Comparison of ENCODE assay signal across 8 cellular contexts in genomic region chr16:75648265-75649076, GRCh38. TPM values are rescaled to one million over a fixed set of nuclear protein-coding genes. Genes with fewer than 3 reads are reported as not detected.
DNase-seq lines count a peak whose midpoint lies in the region; ATAC-seq and TF ChIP-seq lines count a peak whose summit lies in the region.

No MANE protein-coding gene starts in this region.

- H3K4me1 ChIP-seq in A673 (ENCODE audit: insufficient read depth, low read length, poor library complexity, severe bottlenecking): peaks cover 27% of the 10 kb centered on the region

- intact Hi-C loops in A673 (cut with micrococcal nuclease; ENCODE audit: unreplicated experiment): loop anchor here (5.0 kb wide), 1 partner anchor 114 kb away; no protein-coding TSS in a partner anchor

- no peaks in the 10 kb centered on the region for H3K9me3 ChIP-seq in A673 (ENCODE audit: low read depth, low read length, poor library complexity, severe bottlenecking)

- H3K36me3 Mint-ChIP-seq in central memory CD8-positive, alpha-beta T cell (ENCODE audit: insufficient read depth): peaks cover 53% of the 10 kb centered on the region

- no peaks in the 10 kb centered on the region for H3K9me3 Mint-ChIP-seq in central memory CD8-positive, alpha-beta T cell

- H3K27ac ChIP-seq in A673 (ENCODE audit: low read depth, low read length, poor library complexity, severe bottlenecking): peak overlapping the region; percentile 86

- POLR2A ChIA-PET in A673 (lab: Charles Lee; ENCODE audit: low non-redundant PET): interaction anchor here (0.6 kb wide), 1 partner anchor 15 kb away, joined by 8 read pairs; no protein-coding TSS in a partner anchor

- ATAC-seq in GM18861 (IDR thresholded peaks at IDR 0.05; ENCODE audit: unreplicated experiment) (peak; percentile 21), HG03066 (IDR thresholded peaks at IDR 0.05; ENCODE audit: low read depth, unreplicated experiment) (peak; percentile 39)
- ATAC-seq in activated CD4-positive, CD25-positive, alpha-beta regulatory T cell treated with anti-CD3 and anti-CD28 coated beads, Interleukin-2, amount 50 U/mL, for 24 hours: peak; percentile 9 to 30
- ATAC-seq in central memory CD8-positive, alpha-beta T cell (replicated peaks; ENCODE audit: extremely low read depth, poor library complexity, severe bottlenecking): peak; percentile 51

- no peaks in the 10 kb centered on the region for H3K27me3 Mint-ChIP-seq in central memory CD8-positive, alpha-beta T cell

- CTCF ChIA-PET in A673 (lab: Charles Lee): no interaction called here

- peak overlapping the region; percentile 95 for H3K4me3 ChIP-seq in A673 (ENCODE audit: low read depth, low read length, poor library complexity, severe bottlenecking)
- peak overlapping the region; percentile 96 for H3K4me3 ChIP-seq in kidney epithelial cell (ENCODE audit: low read depth, low read length)

- H3K4me1 Mint-ChIP-seq in central memory CD8-positive, alpha-beta T cell: peaks cover 60% of the 10 kb centered on the region

- TF ChIP-seq CTCF in A673 (conservative IDR thresholded peaks at IDR 0.05; ENCODE audit: low read depth, low read length) (no peak), kidney epithelial cell (IDR thresholded peaks at IDR 0.05; ENCODE audit: insufficient read depth, low read length, poor library complexity, severe bottlenecking) (no peak)

- H3K27ac Mint-ChIP-seq in central memory CD8-positive, alpha-beta T cell (ENCODE audit: low read depth): peak overlapping the region; percentile 99

- H3K4me3 Mint-ChIP-seq in central memory CD8-positive, alpha-beta T cell: peak overlapping the region; percentile 81

- no peaks in the 10 kb centered on the region for H3K27me3 ChIP-seq in A673 (replicated peaks; ENCODE audit: insufficient read depth, low read depth, low read length, poor library complexity)
- no peaks in the 10 kb centered on the region for H3K27me3 ChIP-seq in kidney epithelial cell (ENCODE audit: control insufficient read depth, insufficient read depth, low read length)

- no TSS peak for BruUV-seq in A673 (replicated peaks; lab: Mats Ljungman, UMichigan)

- H3K36me3 ChIP-seq in A673 (ENCODE audit: insufficient read depth, low read length, poor library complexity, severe bottlenecking) (peaks cover 25% of the 10 kb centered on the region), kidney epithelial cell (ENCODE audit: control insufficient read depth, insufficient read depth, low read length) (no peaks in the 10 kb centered on the region)

- DNase-seq in A673 (ENCODE audit: low spot score) (peak; percentile 89), NCI-H2227 treated with DMSO at 0.1 percent for 48 hours (lab: John Stamatoyannopoulos, UW) (peak; percentile 37), kidney epithelial cell (ENCODE audit: low read depth) (peak; percentile 35)
- DNase-seq in central memory CD8-positive, alpha-beta T cell (ENCODE audit: low spot score in 2 of 2): peak; percentile 79 to 83
- peak; percentile 91 for DNase-seq in stimulated activated CD4-positive, alpha-beta T cell treated with anti-CD3 and anti-CD28 coated beads, Interleukin-15, amount 100 ng/mL, for 24 hours

RNA-seq across cellular contexts. Expression of gene TERF2IP, which starts 0.9 kb away (rescaled TPM):
- 43.0 and 48.5 TPM in 2 replicates for total RNA-seq in A673 (2021)
- 56.8 and 59.9 TPM in 2 replicates for total RNA-seq in kidney epithelial cell

RNA-seq across cellular contexts. Expression of gene KARS1, which starts 1.0 kb away (rescaled TPM):
- total RNA-seq in A673 (2021): 244 and 253 TPM in 2 replicates
- 190 and 233 TPM in 2 replicates for total RNA-seq in kidney epithelial cell

RNA-seq across cellular contexts. Expression of gene ADAT1, which starts 25.4 kb away (rescaled TPM):
- total RNA-seq in A673 (2021) (65.3 and 79.7 TPM in 2 replicates), kidney epithelial cell (54.6 and 60.5 TPM in 2 replicates)

RNA-seq across cellular contexts. Expression of gene CPHXL2, which starts 28.3 kb away (rescaled TPM):
- total RNA-seq in A673 (2021): not detected in 2 replicates
- not detected in 2 replicates for total RNA-seq in kidney epithelial cell

RNA-seq across cellular contexts. Expression of gene DUXB, which starts 52.8 kb away (rescaled TPM):
- total RNA-seq in A673 (2021) (not detected in 2 replicates), kidney epithelial cell (not detected in 2 replicates)

Comparison
In these comparisons a context has a peak if more than half of its experiments do, and no peak if none do; other contexts are left out.
1. Peak in every context shown above with its lines: DNase-seq, ATAC-seq, H3K4me3 ChIP-seq and H3K27ac ChIP-seq.
2. DNase-seq: peak in every context shown above with its lines; median percentile 91 in stimulated activated CD4-positive, alpha-beta T cell treated with anti-CD3 and anti-CD28 coated beads, Interleukin-15, amount 100 ng/mL, for 24 hours; 89 in A673; 81 in central memory CD8-positive, alpha-beta T cell; 37 in NCI-H2227 treated with DMSO at 0.1 percent for 48 hours; 35 in kidney epithelial cell.